ENCODE assay signal across 9 cellular contexts in the genomic region with DNA sequence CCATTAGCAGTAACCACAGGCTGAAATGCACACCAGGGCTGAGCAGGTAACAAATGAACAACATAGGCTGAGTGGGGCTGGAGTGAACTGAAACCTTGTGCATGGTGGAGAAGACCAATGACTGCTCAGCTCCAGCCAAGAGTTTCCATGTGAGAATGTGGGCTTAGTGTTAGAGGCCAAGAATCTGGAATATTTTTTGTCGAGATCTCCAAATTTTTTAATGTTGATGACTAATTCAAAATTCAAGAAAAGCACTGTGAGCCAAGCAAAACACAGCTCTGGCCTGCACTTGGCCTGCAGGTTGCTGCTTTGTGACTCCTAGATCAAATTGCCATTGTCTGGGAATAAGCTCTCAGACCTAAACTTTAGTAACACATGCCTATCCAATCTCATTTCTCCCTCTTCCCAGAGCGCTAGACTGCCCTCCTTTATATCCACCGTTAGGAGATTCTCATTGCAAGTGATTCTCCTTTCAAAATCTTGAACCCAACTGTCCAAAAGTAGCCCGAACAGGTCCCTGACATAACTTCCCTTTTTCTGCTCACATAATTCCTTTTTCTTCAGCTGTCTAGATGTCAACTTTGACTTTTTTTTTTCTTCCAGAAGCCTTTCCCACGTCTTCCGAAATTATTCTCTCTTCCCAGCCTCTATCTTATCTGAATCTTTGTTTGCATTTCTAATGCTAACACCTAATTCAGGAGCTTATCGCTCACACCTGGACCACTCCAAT. TPM values are rescaled to one million over a fixed set of nuclear protein-coding genes. Genes with fewer than 3 reads are reported as not detected.
A peak's percentile ranks its signal among the peaks of the same experiment; 100 is the strongest.
DNase-seq lines count a peak whose midpoint lies in the region; TF ChIP-seq lines count a peak whose summit lies in the region.
"Had no signal": no experiment of that assay in that cellular context is flagged by ENCODE, and none has a peak within 500 bp of the region (broad histone marks: within the 10 kb centered on the region; RNA-seq: fewer than 3 reads in every experiment).

No MANE protein-coding gene starts in this region.

- DNase-seq in AG04449 (ENCODE audit: low read depth, low spot score) (peak; percentile 76), LHCN-M2 (ENCODE audit: low read depth) (peak; percentile 87), coronary artery (ENCODE audit: low spot score) (no peak), myocyte (ENCODE audit: low read depth) (peak; percentile 71), testis (no peak), HuH-7.5 (ENCODE audit: low spot score) (no peak), NCI-H146 (lab: John Stamatoyannopoulos, UW) (no peak), GM20000 (ENCODE audit: low spot score) (no peak)
- DNase-seq: NCI-H774 had no signal

- no peaks in the 10 kb centered on the region for H3K36me3 ChIP-seq in testis (ENCODE audit: low read depth, missing control alignments)

- H3K4me3 ChIP-seq in AG04449 (ENCODE audit: low read depth, low read length): no peak overlapping the region
- H3K4me3 ChIP-seq in coronary artery: peak overlapping the region; percentile 21
- H3K4me3 ChIP-seq in testis: no peak overlapping the region

- H3K4me1 ChIP-seq in testis: no peaks in the 10 kb centered on the region

- TF ChIP-seq CTCF in AG04449 (IDR thresholded peaks at IDR 0.05; ENCODE audit: insufficient read depth, low read length, missing control alignments) (no peak), coronary artery (IDR thresholded peaks at IDR 0.05) (no peak), testis (IDR thresholded peaks at IDR 0.05) (no peak), GM20000 (IDR thresholded peaks at IDR 0.05; ENCODE audit: extremely low read depth, missing control alignments) (no peak)

- whole genome bisulfite sequencing in testis, 2 donors: 56 to 71% methylated on average over 7 of the region's 7 CpGs

- POLR2A ChIA-PET in AG04449 (lab: Yijun Ruan, JAX): interaction anchor here (0.6 kb wide), 1 partner anchor 916 kb away, joined by 4 read pairs; no protein-coding TSS in a partner anchor

- H3K27ac ChIP-seq in coronary artery (peak overlapping the region; percentile 13 to 82), testis (no peak overlapping the region)

- TF ChIP-seq POLR2A in testis (IDR thresholded peaks at IDR 0.05): no peak

- CTCF ChIA-PET in AG04449 (lab: Yijun Ruan, JAX): interaction anchor here (0.8 to 6.0 kb wide), 8 partner anchors 8 to 211 kb away, joined by 3 to 32 read pairs (median 4); a partner anchor contains a TSS

- intact Hi-C loops in testis (cut with DNase I; ENCODE audit: low total_unique reads): no loop called here

- H3K27me3 ChIP-seq in testis: no peaks in the 10 kb centered on the region

- H3K9me3 ChIP-seq in testis: no peaks in the 10 kb centered on the region

RNA-seq across cellular contexts. Expression of a gene that starts 7.5 kb away (rescaled TPM):
- 34.0 and 47.8 TPM in 2 replicates for total RNA-seq in LHCN-M2 (2014; rRNA removed)
- 16.9 TPM for polyA plus RNA-seq in LHCN-M2 (2012)
- total RNA-seq in myocyte: 12.8 and 18.1 TPM in 2 replicates
- 12.9 TPM for polyA plus RNA-seq in myocyte (2012)
- 1 to 10 TPM; 8.1 to 9.1 TPM for total RNA-seq in testis
- polyA plus RNA-seq in testis (ENCODE audit: insufficient read depth, low read depth, low replicate concordance): 18.2 TPM

RNA-seq across cellular contexts. Expression of a gene that starts 55.2 kb away (rescaled TPM):
- total RNA-seq in LHCN-M2 (2014; rRNA removed) (77.1 and 80.0 TPM in 2 replicates), myocyte (80.9 and 84.8 TPM in 2 replicates), testis (10 to 100 TPM; 45.3 to 49.7 TPM)
- polyA plus RNA-seq in LHCN-M2 (2012): 20.9 TPM
- 24.2 TPM for polyA plus RNA-seq in myocyte (2012)
- polyA plus RNA-seq in testis (ENCODE audit: insufficient read depth, low read depth, low replicate concordance): 29.1 TPM

Comparison
In these comparisons a context has a peak if more than half of its experiments do, and no peak if none do; other contexts are left out.
1. DNase-seq: peak in AG04449 (single experiment), LHCN-M2 (single experiment) and myocyte (single experiment); none in coronary artery (single experiment), testis (single experiment), HuH-7.5 (single experiment), NCI-H146 (single experiment) and GM20000 (single experiment).
2. H3K27ac ChIP-seq: peak in coronary artery (2 of 2); none in testis (0 of 2).